In the genomic region with DNA sequence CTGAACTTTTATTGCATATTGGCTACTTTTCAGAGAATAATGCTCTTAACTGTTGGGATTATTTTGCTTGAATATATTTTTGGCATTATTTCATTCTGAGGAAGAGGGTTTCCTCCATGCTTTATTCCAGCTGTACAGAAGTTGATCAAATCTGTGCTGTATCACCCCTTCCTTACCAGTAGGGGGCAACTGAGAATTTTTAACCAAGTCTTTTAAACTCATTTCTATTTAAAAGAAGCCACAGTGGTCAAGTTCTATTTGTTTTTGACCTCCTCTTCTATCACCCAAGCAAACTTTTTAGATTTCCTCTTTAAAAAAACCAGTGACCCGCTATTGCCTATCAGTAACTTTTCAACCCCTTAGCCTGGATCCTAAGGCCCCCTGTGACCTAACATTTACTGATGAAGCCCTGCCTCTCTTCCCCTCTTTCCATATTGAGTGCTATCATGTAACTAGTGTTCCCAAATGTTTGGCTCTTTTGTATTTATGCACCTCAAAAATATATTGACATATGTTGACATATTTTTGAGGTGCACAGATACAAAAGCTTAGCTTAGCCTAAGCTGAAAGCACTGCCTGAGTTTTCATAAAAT, we compare ENCODE assay signal across 8 cellular contexts.
DNase-seq lines count a peak whose midpoint lies in the region; ATAC-seq and TF ChIP-seq lines count a peak whose summit lies in the region.

No MANE protein-coding gene starts in this region.

- H3K4me2 ChIP-seq in OCI-LY3 (ENCODE audit: low read length): no peak overlapping the region

- peak; percentile 41 to 76 for TF ChIP-seq CTCF in right atrium auricular region (IDR thresholded peaks at IDR 0.05)
- TF ChIP-seq CTCF in OCI-LY3 (IDR thresholded peaks at IDR 0.05; ENCODE audit: low read depth, low read length): peak; percentile 57
- peak; percentile 7 to 55 (median 38) for TF ChIP-seq CTCF in gastrocnemius medialis (IDR thresholded peaks at IDR 0.05 in 4 of 5, conservative IDR thresholded peaks at IDR 0.05 in 1 of 5)

- no peak overlapping the region for H3K9ac ChIP-seq in OCI-LY3 (ENCODE audit: low read length)

- H3K27me3 ChIP-seq in right atrium auricular region (no peaks in the 10 kb centered on the region), OCI-LY3 (ENCODE audit: low read depth, low read length) (no peaks in the 10 kb centered on the region), gastrocnemius medialis (no peaks in the 10 kb centered on the region)

- peak; percentile 81 for ATAC-seq in HG02870 (IDR thresholded peaks at IDR 0.05; ENCODE audit: unreplicated experiment)
- no peak for ATAC-seq in gastrocnemius medialis

- DNase-seq in right atrium auricular region (ENCODE audit: low spot score) (no peak), cardiac septum (ENCODE audit: low spot score) (no peak), erythroblast (lab: John Stamatoyannopoulos, UW) (peak; percentile 2 to 30), gastrocnemius medialis (no peak), activated T-cell treated with anti-CD3 and anti-CD28 coated beads for 4 hours (no peak)
- no peak for DNase-seq in activated CD4-positive, alpha-beta T cell treated with anti-CD3 and anti-CD28 coated beads for 1 hour

- H3K9me3 ChIP-seq in right atrium auricular region (no peaks in the 10 kb centered on the region), OCI-LY3 (ENCODE audit: insufficient read depth, low read length) (no peaks in the 10 kb centered on the region), gastrocnemius medialis (no peaks in the 10 kb centered on the region)

- H3K4me3 ChIP-seq in right atrium auricular region (no peak overlapping the region), OCI-LY3 (ENCODE audit: low read length) (no peak overlapping the region), gastrocnemius medialis (no peak overlapping the region)

- no peaks in the 10 kb centered on the region for H3K79me2 ChIP-seq in OCI-LY3 (ENCODE audit: low read length)

- H4K20me1 ChIP-seq in OCI-LY3 (ENCODE audit: insufficient read depth, low read length): no peaks in the 10 kb centered on the region

- in situ Hi-C loops in gastrocnemius medialis (cut with MboI; ENCODE audit: low sequenced_read_pairs in 4 of 4): loop anchor here in 3 of 4 donors (10.0 kb wide), 1 partner anchor 759 kb away; no protein-coding TSS in a partner anchor

- H3K4me1 ChIP-seq in right atrium auricular region: no peaks in the 10 kb centered on the region
- H3K4me1 ChIP-seq in OCI-LY3 (ENCODE audit: low read length): no peaks in the 10 kb centered on the region
- no peaks in the 10 kb centered on the region for H3K4me1 ChIP-seq in gastrocnemius medialis

- intact Hi-C loops in cardiac septum (cut with DNase I): loop anchor here (5.0 kb wide), 1 partner anchor 762 kb away; no protein-coding TSS in a partner anchor
- intact Hi-C loops in gastrocnemius medialis (cut with DNase I; ENCODE audit: low total_unique reads): loop anchor here (10.0 kb wide), 1 partner anchor 759 kb away; no protein-coding TSS in a partner anchor

- no peak for TF ChIP-seq POLR2A in erythroblast (IDR thresholded peaks at IDR 0.05; ENCODE audit: low read length)
- no peak for TF ChIP-seq POLR2A in gastrocnemius medialis (IDR thresholded peaks at IDR 0.05)

- H3K27ac ChIP-seq in right atrium auricular region (no peak overlapping the region), OCI-LY3 (ENCODE audit: low read length) (no peak overlapping the region), gastrocnemius medialis (no peak overlapping the region)

- H3K36me3 ChIP-seq in right atrium auricular region (no peaks in the 10 kb centered on the region), OCI-LY3 (replicated peaks; ENCODE audit: low read depth, low read length) (no peaks in the 10 kb centered on the region), gastrocnemius medialis (no peaks in the 10 kb centered on the region)

- H2AFZ ChIP-seq in OCI-LY3 (ENCODE audit: low read depth, low read length): no peak overlapping the region

Comparison
In these comparisons a context has a peak if more than half of its experiments do, and no peak if none do; other contexts are left out.
1. DNase-seq: peak in erythroblast (2 of 2); none in right atrium auricular region (single experiment), cardiac septum (single experiment), gastrocnemius medialis (0 of 2), activated CD4-positive, alpha-beta T cell treated with anti-CD3 and anti-CD28 coated beads for 1 hour (single experiment) and activated T-cell treated with anti-CD3 and anti-CD28 coated beads for 4 hours (single experiment).
2. Peak in every context shown above with its lines, with median percentiles within 50 percentile points of each other: CTCF ChIP-seq.